Comparison of ENCODE assay signal across 8 cellular contexts in the genomic region with DNA sequence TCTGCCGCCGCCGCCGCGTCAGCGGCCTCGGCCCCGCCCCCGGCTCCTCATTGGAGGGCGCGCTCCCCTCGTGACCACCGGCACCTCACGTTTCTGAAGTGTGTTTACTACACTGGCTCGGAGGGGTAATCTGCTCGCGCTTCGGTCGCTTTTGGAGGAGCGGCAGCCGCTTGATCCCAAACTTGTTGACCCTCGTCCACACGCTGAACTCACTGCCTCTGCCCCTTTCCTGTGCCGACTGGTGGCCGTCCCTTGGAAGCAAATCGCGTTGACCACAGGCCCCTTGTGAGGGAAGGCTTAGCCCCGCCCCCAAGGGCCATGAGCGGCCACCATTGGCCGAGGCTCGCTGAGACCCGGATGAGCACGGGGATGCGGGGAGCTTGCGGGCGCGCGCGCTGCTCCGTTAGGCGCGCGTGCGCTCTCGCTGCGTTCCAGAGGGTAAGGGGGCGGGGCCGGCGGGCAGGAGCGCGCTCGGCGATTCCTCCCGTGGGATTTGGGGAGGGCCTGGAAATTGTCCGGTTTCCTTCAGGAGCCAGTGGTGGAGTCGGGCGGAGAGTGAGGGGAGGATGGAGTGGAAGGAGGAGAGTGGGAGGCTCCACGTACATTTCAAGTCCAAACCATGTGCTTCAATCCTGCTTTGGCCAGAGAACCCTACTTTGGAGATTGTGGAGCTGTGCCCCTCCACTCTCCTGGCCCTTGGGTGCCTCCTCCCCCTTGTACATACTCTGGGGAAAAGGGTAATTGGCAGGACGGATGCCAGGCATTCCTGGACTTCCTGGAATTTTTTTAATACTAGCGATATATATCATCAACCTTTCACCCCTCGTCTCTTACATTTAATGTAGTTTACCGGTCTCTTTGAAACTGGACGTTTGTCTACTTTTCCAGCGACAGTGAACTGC. TPM values are rescaled to one million over a fixed set of nuclear protein-coding genes. Genes with fewer than 3 reads are reported as not detected.
DNase-seq lines count a peak whose midpoint lies in the region; ATAC-seq, FAIRE-seq and TF ChIP-seq lines count a peak whose summit lies in the region.

TSS of gene CRY1 (minus strand) at position 3 of the 902 bp plus-strand sequence. CDS start 588 bp downstream, outside the sequence.

- peaks cover 12% of the 10 kb centered on the region for H3K4me1 Mint-ChIP-seq in HFFc6 (ENCODE audit: low read depth)
- H3K4me1 Mint-ChIP-seq in activated naive CD8-positive, alpha-beta T cell treated with anti-CD3 and anti-CD28 coated beads, Interleukin-2, amount 10 ng/mL, durations not matched to agents 7 days and 5 days, result peaks cover 4% of the 10 kb centered on the region

- H3K4me3 Mint-ChIP-seq in HFFc6, result no peak within 1 kb of the TSS
- no peak within 1 kb of the TSS for H3K4me3 Mint-ChIP-seq in activated naive CD8-positive, alpha-beta T cell treated with anti-CD3 and anti-CD28 coated beads, Interleukin-2, amount 10 ng/mL, durations not matched to agents 7 days and 5 days

- intact Hi-C loops in head of caudate nucleus (cut with DNase I), result loop anchor here (5.0 kb wide), 2 partner anchors 106 to 136 kb away; partner anchors contain the start of genes MTERF2 and TMEM263

- H3K27ac ChIP-seq in temporal lobe (ENCODE audit: low read depth, low read length), result peak within 1 kb of the TSS; percentile 89

- peaks cover 3% of the 10 kb centered on the region; the same call in 1 of the 2 replicates for H3K27me3 Mint-ChIP-seq in HFFc6 (ENCODE audit: insufficient read depth)
- H3K27me3 Mint-ChIP-seq in activated naive CD8-positive, alpha-beta T cell treated with anti-CD3 and anti-CD28 coated beads, Interleukin-2, amount 10 ng/mL, durations not matched to agents 7 days and 5 days, result peaks cover 9% of the 10 kb centered on the region

- DNase-seq in HFFc6 (peak; percentile 91), NCI-H1105 (lab: John Stamatoyannopoulos, UW) (peak; percentile 95), SW 1271 (lab: John Stamatoyannopoulos, UW) (peak; percentile 83 to 93), head of caudate nucleus (peak; percentile 90 to 98 (median 96)), omental fat pad (ENCODE audit: low spot score) (peak; percentile 87)
- DNase-seq in activated naive CD8-positive, alpha-beta T cell treated with anti-CD3 and anti-CD28 coated beads, Interleukin-2, amount 10 ng/mL, durations not matched to agents 7 days and 5 days, result peak; percentile 96

- peaks cover 7% of the 10 kb centered on the region for H3K9me3 Mint-ChIP-seq in HFFc6
- H3K9me3 Mint-ChIP-seq in activated naive CD8-positive, alpha-beta T cell treated with anti-CD3 and anti-CD28 coated beads, Interleukin-2, amount 10 ng/mL, durations not matched to agents 7 days and 5 days, result no peaks in the 10 kb centered on the region

- peaks cover 5% of the 10 kb centered on the region for H3K36me3 Mint-ChIP-seq in HFFc6 (ENCODE audit: low read depth)
- no peaks in the 10 kb centered on the region for H3K36me3 Mint-ChIP-seq in activated naive CD8-positive, alpha-beta T cell treated with anti-CD3 and anti-CD28 coated beads, Interleukin-2, amount 10 ng/mL, durations not matched to agents 7 days and 5 days

- peak; percentile 82 for ATAC-seq in activated naive CD8-positive, alpha-beta T cell treated with anti-CD3 and anti-CD28 coated beads, Interleukin-2, amount 10 ng/mL, durations not matched to agents 7 days and 5 days (ENCODE audit: low read depth)
- peak; percentile 93 for ATAC-seq in omental fat pad (ENCODE audit: low FRiP score)

- H3K27ac Mint-ChIP-seq in HFFc6, result no peak within 1 kb of the TSS
- H3K27ac Mint-ChIP-seq in activated naive CD8-positive, alpha-beta T cell treated with anti-CD3 and anti-CD28 coated beads, Interleukin-2, amount 10 ng/mL, durations not matched to agents 7 days and 5 days, result no peak within 1 kb of the TSS

- TF ChIP-seq CTCF in HFFc6 (IDR thresholded peaks at IDR 0.05) (no peak), omental fat pad (IDR thresholded peaks at IDR 0.05) (no peak)

- POLR2A ChIA-PET in activated naive CD8-positive, alpha-beta T cell treated with anti-CD3 and anti-CD28 coated beads, Interleukin-2, amount 10 ng/mL, durations not matched to agents 7 days and 5 days (lab: Charles Lee), result interaction anchor here (1.0 kb wide), 1 partner anchor 137 kb away, joined by 3 read pairs; no protein-coding TSS in a partner anchor

- FAIRE-seq in G401.6 (lab: Jason Lieb, UNC), result peak; percentile 93

RNA-seq across cellular contexts. Expression of gene CRY1, which starts in this region (rescaled TPM):
- 10 to 100 TPM; 12.5 to 18.0 (median 16.1) TPM for total RNA-seq in HFFc6 (2021; fragmentation: NEBNext Ultra II Directional; extraction: Animal tissue kit (Norgen Biotek cat#: 25700))
- 10 to 100 TPM; 17.3 to 22.5 TPM for total RNA-seq in activated naive CD8-positive, alpha-beta T cell treated with anti-CD3 and anti-CD28 coated beads, Interleukin-2, amount 10 ng/mL, durations not matched to agents 7 days and 5 days
- total RNA-seq in omental fat pad (10 to 100 TPM; 20.7 to 97.0 (median 52.9) TPM), temporal lobe (37.9 TPM)

Comparison
In these comparisons a context has a peak if more than half of its experiments do, and no peak if none do; other contexts are left out.
1. Peak in every context shown above with its lines: DNase-seq, ATAC-seq and H3K27ac ChIP-seq.